Comparison of ENCODE assay signal across 18 cellular contexts in the genomic region with DNA sequence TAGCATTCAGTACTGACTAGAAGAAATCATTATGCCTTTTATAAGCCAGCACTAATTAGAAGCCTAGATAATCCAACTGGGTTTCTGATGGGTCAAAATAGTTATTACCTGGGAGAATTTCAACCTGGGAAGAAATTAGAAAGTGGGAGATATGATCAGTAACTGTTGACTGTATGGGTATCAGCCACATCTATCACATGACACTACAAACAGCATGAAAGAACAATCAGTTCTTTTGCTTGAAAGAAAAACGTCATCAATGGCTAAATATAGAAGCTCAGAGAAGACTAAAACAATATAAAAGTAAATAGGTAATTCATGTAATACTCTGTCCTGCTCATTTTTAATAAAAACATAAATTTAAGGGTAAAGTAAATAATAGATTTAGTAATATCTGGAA.
DNase-seq lines count a peak whose midpoint lies in the region; ATAC-seq, FAIRE-seq and TF ChIP-seq lines count a peak whose summit lies in the region.
"Had no signal": no experiment of that assay in that cellular context is flagged by ENCODE, and none has a peak within 500 bp of the region (broad histone marks: within the 10 kb centered on the region; RNA-seq: fewer than 3 reads in every experiment).

No MANE protein-coding gene starts in this region.

- ATAC-seq in heart left ventricle = peak in 1 of 4 donors; percentile 15
- ATAC-seq in Right ventricle myocardium superior (ENCODE audit: poor library complexity) = no peak
- ATAC-seq in HG03039 (IDR thresholded peaks at IDR 0.05; ENCODE audit: unreplicated experiment) = no peak
- ATAC-seq in GM21825 (IDR thresholded peaks at IDR 0.05; ENCODE audit: unreplicated experiment) = no peak
- ATAC-seq: natural killer cell; stimulated activated naive CD8-positive, alpha-beta T cell treated with anti-CD3 and anti-CD28 coated beads, Interleukin-15, Interleukin-2, amounts not matched to agents 100 U/mL and 50 U/mL, for 24 hours had no signal

- H3K27me3 ChIP-seq in heart left ventricle = no peaks in the 10 kb centered on the region
- H3K27me3 ChIP-seq: upper lobe of left lung had no signal

- intact Hi-C loops in heart left ventricle (cut with DNase I) (loop anchor here in 1 of 10 donors (10.0 kb wide), 1 partner anchor 72 kb away; no protein-coding TSS in a partner anchor), Right ventricle myocardium superior (cut with DNase I) (no loop called here)

- no peaks in the 10 kb centered on the region for H3K9me3 ChIP-seq in heart left ventricle
- H3K9me3 ChIP-seq: psoas muscle, upper lobe of left lung had no signal

- peak; percentile 97 for FAIRE-seq in islet of Langerhans (lab: Jason Lieb, UNC)

- TF ChIP-seq CTCF in heart left ventricle (IDR thresholded peaks at IDR 0.05) = no peak

- H3K36me3 ChIP-seq in heart left ventricle = no peaks in the 10 kb centered on the region
- H3K36me3 ChIP-seq: upper lobe of left lung had no signal

- 16 to 26% (median 23%) methylated on average over 1 of the region's 1 CpG for WGBS in heart left ventricle, 4 donors

- peaks cover 0 to 84% (median 27%) of the 10 kb centered on the region in 12 donors for H3K4me1 ChIP-seq in heart left ventricle

- DNase-seq in heart left ventricle = no peak
- no peak for DNase-seq in Right ventricle myocardium superior
- DNase-seq in SK-MEL-5 (ENCODE audit: low read depth, low spot score) = peak; percentile 43
- DNase-seq in superior temporal gyrus (ENCODE audit: extremely low spot score) = peak; percentile 67
- DNase-seq in Kasumi-1 (lab: John Stamatoyannopoulos, UW) = no peak
- DNase-seq: ACHN; activated effector memory CD4-positive, alpha-beta T cell treated with Interleukin-2 at 50 U/mL for 16 hours; amniotic stem cell; natural killer cell; NCI-H1930; NCI-H446 treated with DMSO at 0.1 percent for 48 hours; psoas muscle; SIG-M5; stimulated activated naive CD8-positive, alpha-beta T cell treated with anti-CD3 and anti-CD28 coated beads, Interleukin-15, Interleukin-2, amounts not matched to agents 100 U/mL and 50 U/mL, for 24 hours; upper lobe of left lung had no signal

- in situ Hi-C loops in SK-MEL-5 (cut with HindIII; ENCODE audit: low pct_unique_long_range_greater_than_20kb, low sequenced_read_pairs) = no loop called here

- no peak overlapping the region for H3K4me3 ChIP-seq in heart left ventricle
- H3K4me3 ChIP-seq: psoas muscle, upper lobe of left lung had no signal

- TF ChIP-seq POLR2A in heart left ventricle (IDR thresholded peaks at IDR 0.05) = no peak

- peak overlapping the region in 10 of 12 donors; percentile 6 to 68 (median 44) for H3K27ac ChIP-seq in heart left ventricle
- H3K27ac ChIP-seq: psoas muscle, upper lobe of left lung had no signal

Comparison
In these comparisons a context has a peak if more than half of its experiments do, and no peak if none do; other contexts are left out.
1. DNase-seq: peak in SK-MEL-5 (single experiment) and superior temporal gyrus (single experiment); none in heart left ventricle (0 of 5), Right ventricle myocardium superior (single experiment) and Kasumi-1 (0 of 2).